In genomic region chr9:131008086-131008485, GRCh38 we compare ENCODE assay signal across 21 cellular contexts. TPM values are rescaled to one million over a fixed set of nuclear protein-coding genes. Genes with fewer than 3 reads are reported as not detected.
"Had no signal": no experiment of that assay in that cellular context is flagged by ENCODE, and none has a peak within 500 bp of the region (broad histone marks: within the 10 kb centered on the region; RNA-seq: fewer than 3 reads in every experiment).

No MANE protein-coding gene starts in this region.

- H3K4me1 ChIP-seq: lower lobe of right lung, pancreas, right lobe of liver had no signal

- DNase-seq: cortex of kidney; effector memory CD8-positive, alpha-beta T cell; hypothalamus; immature natural killer cell; islet precursor cell; left ventricle myocardium superior; lower lobe of right lung; naive thymus-derived CD8-positive, alpha-beta T cell; retina; right lobe of liver; small intestine; stimulated activated naive B cell treated with anti-CD40 and anti-IgM and Interleukin-4, amounts not matched to agents 10 μg/mL and 1 μg/mL and 100 μg/mL, for 72 hours; stimulated activated naive CD8-positive, alpha-beta T cell treated with anti-CD3 and anti-CD28 coated beads, Interleukin-15, amount 100 ng/mL, for 72 hours; transverse colon; upper lobe of right lung had no signal

- H3K36me3 Mint-ChIP-seq: immature natural killer cell; naive thymus-derived CD8-positive, alpha-beta T cell; stimulated activated naive B cell treated with anti-CD40 and anti-IgM and Interleukin-4, amounts not matched to agents 10 μg/mL and 1 μg/mL and 100 μg/mL, for 72 hours had no signal

- H3K27ac Mint-ChIP-seq: effector memory CD8-positive, alpha-beta T cell; immature natural killer cell; naive thymus-derived CD8-positive, alpha-beta T cell; stimulated activated naive B cell treated with anti-CD40 and anti-IgM and Interleukin-4, amounts not matched to agents 10 μg/mL and 1 μg/mL and 100 μg/mL, for 72 hours; stimulated activated naive CD8-positive, alpha-beta T cell treated with anti-CD3 and anti-CD28 coated beads, Interleukin-15, amount 100 ng/mL, for 72 hours had no signal

- H3K9me3 ChIP-seq: lower lobe of right lung, neutrophil, pancreas, right lobe of liver, suprapubic skin, transverse colon, upper lobe of right lung, vagina had no signal

- ATAC-seq: effector memory CD8-positive, alpha-beta T cell had no signal

- H3K27me3 ChIP-seq: vagina had no signal

- H3K9me3 Mint-ChIP-seq: effector memory CD8-positive, alpha-beta T cell; immature natural killer cell; neural crest cell; stimulated activated naive B cell treated with anti-CD40 and anti-IgM and Interleukin-4, amounts not matched to agents 10 μg/mL and 1 μg/mL and 100 μg/mL, for 72 hours; stimulated activated naive CD8-positive, alpha-beta T cell treated with anti-CD3 and anti-CD28 coated beads, Interleukin-15, amount 100 ng/mL, for 72 hours had no signal

- H3K4me1 Mint-ChIP-seq: immature natural killer cell; stimulated activated naive CD8-positive, alpha-beta T cell treated with anti-CD3 and anti-CD28 coated beads, Interleukin-15, amount 100 ng/mL, for 72 hours had no signal

- H3K36me3 ChIP-seq: lower lobe of right lung, neutrophil, pancreas, right lobe of liver, suprapubic skin, transverse colon, upper lobe of right lung, vagina had no signal

- H3K27ac ChIP-seq: lower lobe of right lung, neutrophil, pancreas, right lobe of liver, suprapubic skin, transverse colon, upper lobe of right lung, vagina had no signal

RNA-seq across cellular contexts. Expression of gene LAMC3, which starts 0.9 kb away (rescaled TPM):
- total RNA-seq: pulmonary artery endothelial cell had no signal
- polyA plus RNA-seq: immature natural killer cell had no signal
